ENCODE assay signal across 1 cellular context in the genomic region with DNA sequence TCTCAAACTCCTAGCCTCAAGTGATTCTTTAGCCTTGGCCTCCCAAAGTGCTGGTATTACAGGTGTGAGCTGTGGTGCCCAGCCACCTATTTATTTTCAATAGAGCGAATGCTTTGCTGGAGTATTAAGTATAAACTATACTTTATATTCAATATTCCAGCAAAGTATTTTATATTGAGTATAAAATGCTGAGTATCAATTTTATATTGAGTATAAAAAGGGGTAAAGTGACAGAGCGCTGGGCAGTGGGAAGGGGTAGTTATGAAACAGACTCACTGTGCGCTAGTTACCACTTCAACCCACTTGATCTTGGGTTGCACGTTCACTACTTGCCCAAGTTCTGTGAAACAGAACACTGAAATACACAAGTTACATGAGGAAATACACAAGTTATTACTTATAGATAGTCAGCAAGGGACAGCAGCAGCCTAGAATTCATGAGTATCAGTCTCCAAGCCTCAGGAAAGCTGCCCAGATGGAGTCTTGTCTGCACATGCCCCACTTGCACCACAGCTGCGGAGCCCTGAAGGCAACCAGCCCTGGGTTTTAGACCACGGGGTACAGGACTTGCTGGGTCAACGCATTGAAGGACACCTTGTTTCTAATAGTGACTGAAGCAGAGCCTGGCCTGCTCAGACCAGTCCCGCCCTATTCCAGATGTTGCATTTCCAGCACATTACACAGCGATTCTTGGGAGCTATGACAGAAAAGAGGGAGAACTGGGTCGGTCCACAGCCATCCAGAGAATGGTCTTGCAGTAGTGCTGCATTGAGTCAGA.
TF ChIP-seq lines count a peak whose summit lies in the region.

No MANE protein-coding gene starts in this region.

TF ChIP-seq in GM23338, 12 proteins besides CTCF, POLR2A, EP300 and RAD21 (continued from another document):
- TF ChIP-seq, protein P1, sequence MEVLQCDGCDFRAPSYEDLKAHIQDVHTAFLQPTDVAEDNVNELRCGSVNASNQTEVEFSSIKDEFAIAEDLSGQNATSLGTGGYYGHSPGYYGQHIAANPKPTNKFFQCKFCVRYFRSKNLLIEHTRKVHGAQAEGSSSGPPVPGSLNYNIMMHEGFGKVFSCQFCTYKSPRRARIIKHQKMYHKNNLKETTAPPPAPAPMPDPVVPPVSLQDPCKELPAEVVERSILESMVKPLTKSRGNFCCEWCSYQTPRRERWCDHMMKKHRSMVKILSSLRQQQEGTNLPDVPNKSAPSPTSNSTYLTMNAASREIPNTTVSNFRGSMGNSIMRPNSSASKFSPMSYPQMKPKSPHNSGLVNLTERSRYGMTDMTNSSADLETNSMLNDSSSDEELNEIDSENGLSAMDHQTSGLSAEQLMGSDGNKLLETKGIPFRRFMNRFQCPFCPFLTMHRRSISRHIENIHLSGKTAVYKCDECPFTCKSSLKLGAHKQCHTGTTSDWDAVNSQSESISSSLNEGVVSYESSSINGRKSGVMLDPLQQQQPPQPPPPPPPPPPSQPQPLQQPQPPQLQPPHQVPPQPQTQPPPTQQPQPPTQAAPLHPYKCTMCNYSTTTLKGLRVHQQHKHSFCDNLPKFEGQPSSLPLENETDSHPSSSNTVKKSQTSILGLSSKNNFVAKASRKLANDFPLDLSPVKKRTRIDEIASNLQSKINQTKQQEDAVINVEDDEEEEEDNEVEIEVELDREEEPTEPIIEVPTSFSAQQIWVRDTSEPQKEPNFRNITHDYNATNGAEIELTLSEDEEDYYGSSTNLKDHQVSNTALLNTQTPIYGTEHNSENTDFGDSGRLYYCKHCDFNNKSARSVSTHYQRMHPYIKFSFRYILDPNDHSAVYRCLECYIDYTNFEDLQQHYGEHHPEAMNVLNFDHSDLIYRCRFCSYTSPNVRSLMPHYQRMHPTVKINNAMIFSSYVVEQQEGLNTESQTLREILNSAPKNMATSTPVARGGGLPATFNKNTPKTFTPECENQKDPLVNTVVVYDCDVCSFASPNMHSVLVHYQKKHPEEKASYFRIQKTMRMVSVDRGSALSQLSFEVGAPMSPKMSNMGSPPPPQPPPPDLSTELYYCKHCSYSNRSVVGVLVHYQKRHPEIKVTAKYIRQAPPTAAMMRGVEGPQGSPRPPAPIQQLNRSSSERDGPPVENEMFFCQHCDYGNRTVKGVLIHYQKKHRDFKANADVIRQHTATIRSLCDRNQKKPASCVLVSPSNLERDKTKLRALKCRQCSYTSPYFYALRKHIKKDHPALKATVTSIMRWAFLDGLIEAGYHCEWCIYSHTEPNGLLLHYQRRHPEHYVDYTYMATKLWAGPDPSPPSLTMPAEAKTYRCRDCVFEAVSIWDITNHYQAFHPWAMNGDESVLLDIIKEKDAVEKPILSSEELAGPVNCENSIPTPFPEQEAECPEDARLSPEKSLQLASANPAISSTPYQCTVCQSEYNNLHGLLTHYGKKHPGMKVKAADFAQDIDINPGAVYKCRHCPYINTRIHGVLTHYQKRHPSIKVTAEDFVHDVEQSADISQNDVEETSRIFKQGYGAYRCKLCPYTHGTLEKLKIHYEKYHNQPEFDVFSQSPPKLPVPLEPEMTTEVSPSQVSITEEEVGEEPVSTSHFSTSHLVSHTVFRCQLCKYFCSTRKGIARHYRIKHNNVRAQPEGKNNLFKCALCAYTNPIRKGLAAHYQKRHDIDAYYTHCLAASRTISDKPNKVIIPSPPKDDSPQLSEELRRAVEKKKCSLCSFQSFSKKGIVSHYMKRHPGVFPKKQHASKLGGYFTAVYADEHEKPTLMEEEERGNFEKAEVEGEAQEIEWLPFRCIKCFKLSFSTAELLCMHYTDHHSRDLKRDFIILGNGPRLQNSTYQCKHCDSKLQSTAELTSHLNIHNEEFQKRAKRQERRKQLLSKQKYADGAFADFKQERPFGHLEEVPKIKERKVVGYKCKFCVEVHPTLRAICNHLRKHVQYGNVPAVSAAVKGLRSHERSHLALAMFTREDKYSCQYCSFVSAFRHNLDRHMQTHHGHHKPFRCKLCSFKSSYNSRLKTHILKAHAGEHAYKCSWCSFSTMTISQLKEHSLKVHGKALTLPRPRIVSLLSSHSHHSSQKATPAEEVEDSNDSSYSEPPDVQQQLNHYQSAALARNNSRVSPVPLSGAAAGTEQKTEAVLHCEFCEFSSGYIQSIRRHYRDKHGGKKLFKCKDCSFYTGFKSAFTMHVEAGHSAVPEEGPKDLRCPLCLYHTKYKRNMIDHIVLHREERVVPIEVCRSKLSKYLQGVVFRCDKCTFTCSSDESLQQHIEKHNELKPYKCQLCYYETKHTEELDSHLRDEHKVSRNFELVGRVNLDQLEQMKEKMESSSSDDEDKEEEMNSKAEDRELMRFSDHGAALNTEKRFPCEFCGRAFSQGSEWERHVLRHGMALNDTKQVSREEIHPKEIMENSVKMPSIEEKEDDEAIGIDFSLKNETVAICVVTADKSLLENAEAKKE (CRISPR knock-in tag; IDR thresholded peaks at IDR 0.05), result no peak
- TF ChIP-seq ZNF331 (CRISPR knock-in tag; IDR thresholded peaks at IDR 0.05; ENCODE audit: low read depth) (no peak), EZH2 (IDR thresholded peaks at IDR 0.05; ENCODE audit: low read depth, unreplicated experiment) (no peak), CREB1 (CRISPR knock-in tag; IDR thresholded peaks at IDR 0.05; ENCODE audit: low read depth) (no peak), POLR2AphosphoS5 (IDR thresholded peaks at IDR 0.05; ENCODE audit: low read depth) (no peak)
